9 cellular contexts compared by ENCODE assay signal in genomic region chr1:108016451-108016920, GRCh38. TPM values are rescaled to one million over a fixed set of nuclear protein-coding genes. Genes with fewer than 3 reads are reported as not detected.
DNase-seq lines count a peak whose midpoint lies in the region; ATAC-seq and TF ChIP-seq lines count a peak whose summit lies in the region.
"Had no signal": no experiment of that assay in that cellular context is flagged by ENCODE, and none has a peak within 500 bp of the region (broad histone marks: within the 10 kb centered on the region; RNA-seq: fewer than 3 reads in every experiment).

No MANE protein-coding gene starts in this region.

- ATAC-seq in left lung (peak; percentile 41), omental fat pad (ENCODE audit: low FRiP score) (no peak)
- ATAC-seq: Panc1 had no signal

- peak overlapping the region in 1 of 7 donors; percentile 8 for H3K27ac Mint-ChIP-seq in CD14-positive monocyte

- no peaks in the 10 kb centered on the region for H3K36me3 ChIP-seq in adipocyte (ENCODE audit: control insufficient read depth, insufficient read depth, low read length, severe bottlenecking)
- H3K36me3 ChIP-seq in left lung, result no peaks in the 10 kb centered on the region

- DNase-seq in DMS 273 (lab: John Stamatoyannopoulos, UW; ENCODE audit: unreplicated experiment) (peak; percentile 63), LHCN-M2 (ENCODE audit: low read depth) (peak; percentile 98), adipocyte (ENCODE audit: low read depth) (peak; percentile 34), left lung (no peak), NCI-H526 (lab: John Stamatoyannopoulos, UW) (no peak), T1000 (lab: John Stamatoyannopoulos, UW) (no peak), CD14-positive monocyte (ENCODE audit: low spot score) (no peak), omental fat pad (ENCODE audit: low spot score) (no peak)

- intact Hi-C loops in left lung (cut with DNase I), result no loop called here
- intact Hi-C loops in CD14-positive monocyte (cut with micrococcal nuclease), result no loop called here

- peaks cover 3% of the 10 kb centered on the region for H3K4me1 Mint-ChIP-seq in CD14-positive monocyte

- no peaks in the 10 kb centered on the region for H3K36me3 Mint-ChIP-seq in CD14-positive monocyte

- peaks cover 6% of the 10 kb centered on the region for H3K4me1 ChIP-seq in adipocyte (ENCODE audit: control insufficient read depth, insufficient read depth, low read length)
- H3K4me1 ChIP-seq in left lung, result no peaks in the 10 kb centered on the region

- no peak for TF ChIP-seq CTCF in left lung (IDR thresholded peaks at IDR 0.05)
- TF ChIP-seq CTCF in CD14-positive monocyte (IDR thresholded peaks at IDR 0.05), result no peak
- TF ChIP-seq CTCF in omental fat pad (IDR thresholded peaks at IDR 0.05), result no peak

- H3K9me3 ChIP-seq in adipocyte (ENCODE audit: control insufficient read depth, low read length) (no peaks in the 10 kb centered on the region), left lung (no peaks in the 10 kb centered on the region)

- H3K27me3 ChIP-seq in adipocyte (replicated peaks; ENCODE audit: control insufficient read depth, insufficient read depth, low read length), result peaks cover 3% of the 10 kb centered on the region
- no peaks in the 10 kb centered on the region for H3K27me3 ChIP-seq in left lung

- peaks cover 0 to 6% (median 1%) of the 10 kb centered on the region in 3 donors for H3K27me3 Mint-ChIP-seq in CD14-positive monocyte (ENCODE audit: low read depth in 3 of 3)

- H3K4me3 Mint-ChIP-seq in CD14-positive monocyte, result no peak overlapping the region

- H3K9me3 Mint-ChIP-seq in CD14-positive monocyte, result peaks cover 0 to 2% (median 0%) of the 10 kb centered on the region in 7 donors

- H3K4me3 ChIP-seq in adipocyte (ENCODE audit: low read length), result no peak overlapping the region
- H3K4me3 ChIP-seq in left lung, result no peak overlapping the region

- H3K9ac ChIP-seq in adipocyte (ENCODE audit: low read length), result no peak overlapping the region

- no peak overlapping the region for H3K27ac ChIP-seq in left lung

RNA-seq across cellular contexts. Expression of gene VAV3, which starts 51.5 kb away (rescaled TPM):
- 0.64 and 1.4 TPM in 2 replicates for total RNA-seq in LHCN-M2 (2014; rRNA removed)
- 0.06 TPM for polyA plus RNA-seq in LHCN-M2 (2012)
- 10 to 100 TPM in 1 of 2 donors, 1 to 10 TPM in 1; 7.3 to 14.5 TPM for total RNA-seq in left lung
- polyA plus RNA-seq in CD14-positive monocyte, result 1 to 10 TPM; 5.4 to 9.2 TPM
- total RNA-seq in omental fat pad, result 10 to 100 TPM in 2 of 4 donors, 1 to 10 TPM in 2; 5.4 to 10.9 (median 10.2) TPM

Comparison
In these comparisons a context has a peak if more than half of its experiments do, and no peak if none do; other contexts are left out.
1. DNase-seq: peak in DMS 273 (single experiment), LHCN-M2 (single experiment) and adipocyte (single experiment); none in left lung (0 of 2), NCI-H526 (0 of 2), T1000 (single experiment), CD14-positive monocyte (single experiment) and omental fat pad (single experiment).